ENCODE assay signal across 1 cellular context in genomic region chr19:13985771-13986347, GRCh38.
TF ChIP-seq lines count a peak whose summit lies in the region.

No MANE protein-coding gene starts in this region.

TF ChIP-seq in GM12878, 131 proteins besides CTCF, POLR2A, EP300 and RAD21:
- TF ChIP-seq RUNX3 (IDR thresholded peaks at IDR 0.05; ENCODE audit: low read length) (0 out of 2 replicates have a peak, but pooled peaks have one; percentile 5), DPF2 (IDR thresholded peaks at IDR 0.05) (no peak; the same call in 1 of the 2 replicates), SREBF1 (IDR thresholded peaks at IDR 0.05; ENCODE audit: low read length) (no peak), BACH1 (IDR thresholded peaks at IDR 0.05; ENCODE audit: borderline replicate concordance) (no peak), RAD51 (IDR thresholded peaks at IDR 0.05) (peak; percentile 70; the same call in 1 of the 2 replicates), GATAD2B (conservative IDR thresholded peaks at IDR 0.05; ENCODE audit: low read depth) (peak; percentile 55), HDAC2 (IDR thresholded peaks at IDR 0.05) (no peak), BHLHE40 (IDR thresholded peaks at IDR 0.05; ENCODE audit: borderline replicate concordance in 1 of 2, low read depth in 2 of 2, low read length in 1 of 2) (peak in 1 of 2 experiments; percentile 56; a peak in 1 of 4 replicates), SMARCA5 (IDR thresholded peaks at IDR 0.05) (0 out of 2 replicates have a peak, but pooled peaks have one; percentile 62), USF1 (IDR thresholded peaks at IDR 0.05; ENCODE audit: borderline replicate concordance, extremely low read length, insufficient read depth, low read depth, low read length) (peak; percentile 70), LARP7 (IDR thresholded peaks at IDR 0.05) (peak; percentile 76; the same call in 1 of the 2 replicates), TAF1 (IDR thresholded peaks at IDR 0.05; ENCODE audit: borderline replicate concordance, low read depth, low read length) (no peak), CBFB (IDR thresholded peaks at IDR 0.05; ENCODE audit: low read depth) (no peak)
